ENCODE assay signal across 1 cellular context in the genomic region with DNA sequence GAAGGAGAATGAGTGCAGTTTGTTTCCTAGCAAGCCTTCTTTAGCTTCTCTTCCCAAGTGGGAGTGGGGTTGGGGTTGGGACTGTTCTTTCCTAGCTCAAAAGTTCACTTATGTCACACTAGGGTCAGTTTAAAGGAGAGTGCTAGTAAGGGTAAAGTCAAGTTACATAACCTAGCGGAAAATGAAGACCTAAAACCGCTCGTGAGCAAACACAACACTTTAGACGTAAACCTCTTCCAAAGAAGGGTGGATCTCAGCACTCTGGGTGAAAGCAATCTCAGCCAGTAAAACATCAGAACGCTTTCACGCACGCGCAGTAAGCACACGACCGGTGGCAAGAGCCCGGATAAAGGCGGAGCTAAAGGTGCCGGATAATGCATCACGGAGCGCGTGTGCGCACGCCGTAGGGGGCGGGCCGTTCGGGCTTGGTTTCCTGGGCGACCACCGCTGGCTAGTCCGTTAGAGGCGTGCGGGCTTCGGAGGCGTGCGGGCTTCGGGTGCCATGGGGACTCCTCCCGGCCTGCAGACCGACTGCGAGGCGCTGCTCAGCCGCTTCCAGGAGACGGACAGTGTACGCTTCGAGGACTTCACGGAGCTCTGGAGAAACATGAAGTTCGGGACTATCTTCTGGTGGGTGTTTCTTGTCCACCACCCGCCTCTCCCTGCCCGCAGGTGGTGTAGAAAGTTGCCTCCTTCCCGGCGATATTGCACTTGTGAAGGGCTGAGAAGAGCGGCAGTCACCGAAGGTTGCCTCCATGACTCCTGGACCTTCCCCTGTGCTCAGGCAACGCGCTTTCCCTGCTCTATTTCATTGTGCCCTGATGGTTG.
TF ChIP-seq lines count a peak whose summit lies in the region.

Gene SNAPC1, plus strand, starts transcription at position 462 of the 828 bp plus-strand sequence. Its CDS starts 41 bp downstream, at position 503.

TF ChIP-seq in K562, 482 proteins besides CTCF, POLR2A, EP300 and RAD21 (continued from another document and continues in another):
- no peak for TF ChIP-seq CUX1 (CRISPR knock-in tag; IDR thresholded peaks at IDR 0.05)
- TF ChIP-seq MTA3 (IDR thresholded peaks at IDR 0.05; ENCODE audit: borderline replicate concordance), result no peak
- TF ChIP-seq SP1 (CRISPR knock-in tag; IDR thresholded peaks at IDR 0.05), result peak; percentile 48; the same call in 1 of the 2 replicates
- TF ChIP-seq RBM34 (IDR thresholded peaks at IDR 0.05; ENCODE audit: borderline replicate concordance, insufficient read depth, low read length), result no peak
- TF ChIP-seq, protein P1, sequence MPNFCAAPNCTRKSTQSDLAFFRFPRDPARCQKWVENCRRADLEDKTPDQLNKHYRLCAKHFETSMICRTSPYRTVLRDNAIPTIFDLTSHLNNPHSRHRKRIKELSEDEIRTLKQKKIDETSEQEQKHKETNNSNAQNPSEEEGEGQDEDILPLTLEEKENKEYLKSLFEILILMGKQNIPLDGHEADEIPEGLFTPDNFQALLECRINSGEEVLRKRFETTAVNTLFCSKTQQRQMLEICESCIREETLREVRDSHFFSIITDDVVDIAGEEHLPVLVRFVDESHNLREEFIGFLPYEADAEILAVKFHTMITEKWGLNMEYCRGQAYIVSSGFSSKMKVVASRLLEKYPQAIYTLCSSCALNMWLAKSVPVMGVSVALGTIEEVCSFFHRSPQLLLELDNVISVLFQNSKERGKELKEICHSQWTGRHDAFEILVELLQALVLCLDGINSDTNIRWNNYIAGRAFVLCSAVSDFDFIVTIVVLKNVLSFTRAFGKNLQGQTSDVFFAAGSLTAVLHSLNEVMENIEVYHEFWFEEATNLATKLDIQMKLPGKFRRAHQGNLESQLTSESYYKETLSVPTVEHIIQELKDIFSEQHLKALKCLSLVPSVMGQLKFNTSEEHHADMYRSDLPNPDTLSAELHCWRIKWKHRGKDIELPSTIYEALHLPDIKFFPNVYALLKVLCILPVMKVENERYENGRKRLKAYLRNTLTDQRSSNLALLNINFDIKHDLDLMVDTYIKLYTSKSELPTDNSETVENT (CRISPR knock-in tag; IDR thresholded peaks at IDR 0.05), result no peak
- TF ChIP-seq, protein P2, sequence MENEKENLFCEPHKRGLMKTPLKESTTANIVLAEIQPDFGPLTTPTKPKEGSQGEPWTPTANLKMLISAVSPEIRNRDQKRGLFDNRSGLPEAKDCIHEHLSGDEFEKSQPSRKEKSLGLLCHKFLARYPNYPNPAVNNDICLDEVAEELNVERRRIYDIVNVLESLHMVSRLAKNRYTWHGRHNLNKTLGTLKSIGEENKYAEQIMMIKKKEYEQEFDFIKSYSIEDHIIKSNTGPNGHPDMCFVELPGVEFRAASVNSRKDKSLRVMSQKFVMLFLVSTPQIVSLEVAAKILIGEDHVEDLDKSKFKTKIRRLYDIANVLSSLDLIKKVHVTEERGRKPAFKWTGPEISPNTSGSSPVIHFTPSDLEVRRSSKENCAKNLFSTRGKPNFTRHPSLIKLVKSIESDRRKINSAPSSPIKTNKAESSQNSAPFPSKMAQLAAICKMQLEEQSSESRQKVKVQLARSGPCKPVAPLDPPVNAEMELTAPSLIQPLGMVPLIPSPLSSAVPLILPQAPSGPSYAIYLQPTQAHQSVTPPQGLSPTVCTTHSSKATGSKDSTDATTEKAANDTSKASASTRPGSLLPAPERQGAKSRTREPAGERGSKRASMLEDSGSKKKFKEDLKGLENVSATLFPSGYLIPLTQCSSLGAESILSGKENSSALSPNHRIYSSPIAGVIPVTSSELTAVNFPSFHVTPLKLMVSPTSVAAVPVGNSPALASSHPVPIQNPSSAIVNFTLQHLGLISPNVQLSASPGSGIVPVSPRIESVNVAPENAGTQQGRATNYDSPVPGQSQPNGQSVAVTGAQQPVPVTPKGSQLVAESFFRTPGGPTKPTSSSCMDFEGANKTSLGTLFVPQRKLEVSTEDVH (IDR thresholded peaks at IDR 0.05; ENCODE audit: low read depth, partially characterized antibody), result no peak
- no peak for TF ChIP-seq PTBP1 (IDR thresholded peaks at IDR 0.05; ENCODE audit: low read depth, low read length)
- no peak for TF ChIP-seq STAT5B (CRISPR knock-in tag; IDR thresholded peaks at IDR 0.05)
- no peak for TF ChIP-seq DIDO1 (tag; IDR thresholded peaks at IDR 0.05; ENCODE audit: low read depth)
- no peak for TF ChIP-seq ZNF780A (CRISPR knock-in tag; IDR thresholded peaks at IDR 0.05)
- TF ChIP-seq GTF2E2 (tag; IDR thresholded peaks at IDR 0.05), result no peak
- TF ChIP-seq, protein P3, sequence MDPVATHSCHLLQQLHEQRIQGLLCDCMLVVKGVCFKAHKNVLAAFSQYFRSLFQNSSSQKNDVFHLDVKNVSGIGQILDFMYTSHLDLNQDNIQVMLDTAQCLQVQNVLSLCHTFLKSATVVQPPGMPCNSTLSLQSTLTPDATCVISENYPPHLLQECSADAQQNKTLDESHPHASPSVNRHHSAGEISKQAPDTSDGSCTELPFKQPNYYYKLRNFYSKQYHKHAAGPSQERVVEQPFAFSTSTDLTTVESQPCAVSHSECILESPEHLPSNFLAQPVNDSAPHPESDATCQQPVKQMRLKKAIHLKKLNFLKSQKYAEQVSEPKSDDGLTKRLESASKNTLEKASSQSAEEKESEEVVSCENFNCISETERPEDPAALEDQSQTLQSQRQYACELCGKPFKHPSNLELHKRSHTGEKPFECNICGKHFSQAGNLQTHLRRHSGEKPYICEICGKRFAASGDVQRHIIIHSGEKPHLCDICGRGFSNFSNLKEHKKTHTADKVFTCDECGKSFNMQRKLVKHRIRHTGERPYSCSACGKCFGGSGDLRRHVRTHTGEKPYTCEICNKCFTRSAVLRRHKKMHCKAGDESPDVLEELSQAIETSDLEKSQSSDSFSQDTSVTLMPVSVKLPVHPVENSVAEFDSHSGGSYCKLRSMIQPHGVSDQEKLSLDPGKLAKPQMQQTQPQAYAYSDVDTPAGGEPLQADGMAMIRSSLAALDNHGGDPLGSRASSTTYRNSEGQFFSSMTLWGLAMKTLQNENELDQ (CRISPR knock-in tag; IDR thresholded peaks at IDR 0.05; ENCODE audit: borderline replicate concordance), result no peak
- TF ChIP-seq MCM7 (IDR thresholded peaks at IDR 0.05), result no peak
- TF ChIP-seq EP400 (IDR thresholded peaks at IDR 0.05), result peak; percentile 31
- no peak for TF ChIP-seq FOXJ3 (CRISPR knock-in tag; IDR thresholded peaks at IDR 0.05)
- TF ChIP-seq RFX5 (IDR thresholded peaks at IDR 0.05; ENCODE audit: low read depth, low read length), result no peak
- no peak for TF ChIP-seq USF1 (CRISPR knock-in tag; IDR thresholded peaks at IDR 0.05)
- no peak for TF ChIP-seq HDAC3 (IDR thresholded peaks at IDR 0.05; ENCODE audit: borderline replicate concordance, partially characterized antibody)
- TF ChIP-seq KDM1A (IDR thresholded peaks at IDR 0.05), result no peak
- TF ChIP-seq ZNF644 (tag; IDR thresholded peaks at IDR 0.05; ENCODE audit: low read depth), result no peak
- TF ChIP-seq, protein P4, sequence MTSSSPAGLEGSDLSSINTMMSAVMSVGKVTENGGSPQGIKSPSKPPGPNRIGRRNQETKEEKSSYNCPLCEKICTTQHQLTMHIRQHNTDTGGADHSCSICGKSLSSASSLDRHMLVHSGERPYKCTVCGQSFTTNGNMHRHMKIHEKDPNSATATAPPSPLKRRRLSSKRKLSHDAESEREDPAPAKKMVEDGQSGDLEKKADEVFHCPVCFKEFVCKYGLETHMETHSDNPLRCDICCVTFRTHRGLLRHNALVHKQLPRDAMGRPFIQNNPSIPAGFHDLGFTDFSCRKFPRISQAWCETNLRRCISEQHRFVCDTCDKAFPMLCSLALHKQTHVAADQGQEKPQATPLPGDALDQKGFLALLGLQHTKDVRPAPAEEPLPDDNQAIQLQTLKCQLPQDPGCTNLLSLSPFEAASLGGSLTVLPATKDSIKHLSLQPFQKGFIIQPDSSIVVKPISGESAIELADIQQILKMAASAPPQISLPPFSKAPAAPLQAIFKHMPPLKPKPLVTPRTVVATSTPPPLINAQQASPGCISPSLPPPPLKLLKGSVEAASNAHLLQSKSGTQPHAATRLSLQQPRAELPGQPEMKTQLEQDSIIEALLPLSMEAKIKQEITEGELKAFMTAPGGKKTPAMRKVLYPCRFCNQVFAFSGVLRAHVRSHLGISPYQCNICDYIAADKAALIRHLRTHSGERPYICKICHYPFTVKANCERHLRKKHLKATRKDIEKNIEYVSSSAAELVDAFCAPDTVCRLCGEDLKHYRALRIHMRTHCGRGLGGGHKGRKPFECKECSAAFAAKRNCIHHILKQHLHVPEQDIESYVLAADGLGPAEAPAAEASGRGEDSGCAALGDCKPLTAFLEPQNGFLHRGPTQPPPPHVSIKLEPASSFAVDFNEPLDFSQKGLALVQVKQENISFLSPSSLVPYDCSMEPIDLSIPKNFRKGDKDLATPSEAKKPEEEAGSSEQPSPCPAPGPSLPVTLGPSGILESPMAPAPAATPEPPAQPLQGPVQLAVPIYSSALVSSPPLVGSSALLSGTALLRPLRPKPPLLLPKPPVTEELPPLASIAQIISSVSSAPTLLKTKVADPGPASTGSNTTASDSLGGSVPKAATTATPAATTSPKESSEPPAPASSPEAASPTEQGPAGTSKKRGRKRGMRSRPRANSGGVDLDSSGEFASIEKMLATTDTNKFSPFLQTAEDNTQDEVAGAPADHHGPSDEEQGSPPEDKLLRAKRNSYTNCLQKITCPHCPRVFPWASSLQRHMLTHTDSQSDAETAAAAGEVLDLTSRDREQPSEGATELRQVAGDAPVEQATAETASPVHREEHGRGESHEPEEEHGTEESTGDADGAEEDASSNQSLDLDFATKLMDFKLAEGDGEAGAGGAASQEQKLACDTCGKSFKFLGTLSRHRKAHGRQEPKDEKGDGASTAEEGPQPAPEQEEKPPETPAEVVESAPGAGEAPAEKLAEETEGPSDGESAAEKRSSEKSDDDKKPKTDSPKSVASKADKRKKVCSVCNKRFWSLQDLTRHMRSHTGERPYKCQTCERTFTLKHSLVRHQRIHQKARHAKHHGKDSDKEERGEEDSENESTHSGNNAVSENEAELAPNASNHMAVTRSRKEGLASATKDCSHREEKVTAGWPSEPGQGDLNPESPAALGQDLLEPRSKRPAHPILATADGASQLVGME (CRISPR knock-in tag; IDR thresholded peaks at IDR 0.05), result no peak
- TF ChIP-seq ZZZ3 (IDR thresholded peaks at IDR 0.05), result no peak
- TF ChIP-seq, protein P5, sequence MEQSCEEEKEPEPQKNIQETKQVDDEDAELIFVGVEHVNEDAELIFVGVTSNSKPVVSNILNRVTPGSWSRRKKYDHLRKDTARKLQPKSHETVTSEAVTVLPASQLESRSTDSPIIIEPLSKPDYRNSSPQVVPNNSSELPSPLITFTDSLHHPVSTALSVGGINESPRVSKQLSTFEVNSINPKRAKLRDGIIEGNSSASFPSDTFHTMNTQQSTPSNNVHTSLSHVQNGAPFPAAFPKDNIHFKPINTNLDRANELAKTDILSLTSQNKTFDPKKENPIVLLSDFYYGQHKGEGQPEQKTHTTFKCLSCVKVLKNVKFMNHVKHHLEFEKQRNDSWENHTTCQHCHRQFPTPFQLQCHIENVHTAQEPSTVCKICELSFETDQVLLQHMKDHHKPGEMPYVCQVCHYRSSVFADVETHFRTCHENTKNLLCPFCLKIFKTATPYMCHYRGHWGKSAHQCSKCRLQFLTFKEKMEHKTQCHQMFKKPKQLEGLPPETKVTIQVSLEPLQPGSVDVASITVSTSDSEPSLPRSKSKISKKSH (CRISPR knock-in tag; IDR thresholded peaks at IDR 0.05), result no peak
- no peak for TF ChIP-seq MCM2 (IDR thresholded peaks at IDR 0.05; ENCODE audit: low read depth)
- TF ChIP-seq CLOCK (CRISPR knock-in tag; IDR thresholded peaks at IDR 0.05; ENCODE audit: borderline replicate concordance), result no peak
- no peak for TF ChIP-seq EWSR1 (IDR thresholded peaks at IDR 0.05; ENCODE audit: borderline replicate concordance, low read depth, partially characterized antibody)
